16 cellular contexts compared by ENCODE assay signal in the genomic region with DNA sequence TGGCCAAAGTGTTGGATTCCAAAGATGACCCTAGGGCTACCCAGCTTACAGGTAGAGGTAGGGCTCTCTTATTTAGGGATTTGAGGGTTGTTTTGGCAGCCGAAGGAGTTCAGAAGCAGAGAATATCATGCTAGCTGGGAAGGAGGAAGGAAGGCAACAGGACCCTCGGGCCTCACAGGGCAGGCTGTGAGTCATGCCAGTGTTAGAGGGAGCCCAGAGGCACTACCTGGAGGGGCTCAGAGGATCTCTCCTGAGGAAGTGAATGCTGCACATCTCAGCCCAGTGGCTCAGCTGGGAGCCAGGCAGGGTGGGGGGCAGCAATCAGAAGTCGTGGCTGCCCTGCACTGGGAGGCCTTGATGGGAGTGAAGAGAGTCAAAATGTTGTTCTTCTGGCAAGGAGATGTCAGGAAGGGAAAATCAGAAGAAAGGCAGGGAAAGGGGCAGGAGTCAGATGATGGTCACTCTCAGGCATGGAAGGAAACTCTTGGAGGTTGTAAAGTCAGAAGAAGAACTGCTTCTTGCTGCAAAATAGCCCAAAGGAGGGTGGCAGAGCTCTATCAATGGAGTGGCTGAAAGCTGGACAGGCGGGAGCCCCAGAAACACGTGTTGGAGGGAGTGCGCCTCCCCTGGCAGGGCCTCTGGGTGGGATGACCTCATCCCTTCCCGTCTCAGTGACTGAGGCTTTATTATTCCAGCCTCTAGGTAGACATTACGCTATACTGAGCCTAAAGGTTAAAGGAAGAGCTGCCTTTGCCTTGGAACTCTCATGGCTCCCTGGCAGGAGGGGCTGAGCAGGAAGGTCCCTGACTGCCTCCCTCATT.
DNase-seq lines count a peak whose midpoint lies in the region; ATAC-seq, FAIRE-seq and TF ChIP-seq lines count a peak whose summit lies in the region.
"Had no signal": no experiment of that assay in that cellular context is flagged by ENCODE, and none has a peak within 500 bp of the region (broad histone marks: within the 10 kb centered on the region; RNA-seq: fewer than 3 reads in every experiment).

No MANE protein-coding gene starts in this region.

- no peaks in the 10 kb centered on the region for H3K4me1 ChIP-seq in A549
- no peaks in the 10 kb centered on the region for H3K4me1 ChIP-seq in SK-N-SH (ENCODE audit: control insufficient read depth in 1 of 2, insufficient read depth in 2 of 2, low read depth in 1 of 2, low read length in 1 of 2)
- H3K4me1 ChIP-seq: SJSA1 had no signal

- no peaks in the 10 kb centered on the region for H3K79me2 ChIP-seq in SK-N-SH (ENCODE audit: insufficient read depth)

- 52% methylated on average over 8 of the region's 8 CpGs for WGBS in A549 (ENCODE audit: missing lambda C conversion rate)
- 30% methylated on average over 8 of the region's 8 CpGs for WGBS in SK-N-SH (ENCODE audit: low lambda C conversion rate)

- no peak for TF ChIP-seq CTCF in A549 (IDR thresholded peaks at IDR 0.05)
- TF ChIP-seq CTCF in brain (conservative IDR thresholded peaks at IDR 0.05) = no peak
- TF ChIP-seq CTCF in SK-N-SH (IDR thresholded peaks at IDR 0.05) = no peak
- TF ChIP-seq CTCF in coronary artery (IDR thresholded peaks at IDR 0.05) = no peak

- POLR2A ChIA-PET in A549 (lab: Yijun Ruan, JAX) (interaction anchor here (0.6 kb wide), 1 partner anchor 983 kb away, joined by 5 read pairs; no protein-coding TSS in a partner anchor), HEK293T (lab: Yijun Ruan, JAX) (interaction anchor here (0.7 to 11.7 kb wide), 4 partner anchors 12 to 141 kb away, joined by 3 to 97 read pairs (median 3); a partner anchor contains a TSS), SK-N-SH (lab: Yijun Ruan, JAX) (no interaction called here)

- FAIRE-seq in A549 (lab: Jason Lieb, UNC) = no peak
- FAIRE-seq: astrocyte, colon had no signal

- H3K4me1 Mint-ChIP-seq in brain = peaks cover 33% of the 10 kb centered on the region

- H3K27ac ChIP-seq in A549 (peak overlapping the region; percentile 11 to 50; a peak in 3 of 6 replicates), SK-N-SH (ENCODE audit: low read depth in 2 of 2, low read length in 1 of 2) (no peak overlapping the region), coronary artery (no peak overlapping the region)
- H3K27ac ChIP-seq: SJSA1 had no signal

- TF ChIP-seq POLR2A in A549 (IDR thresholded peaks at IDR 0.05; ENCODE audit: low read length) = no peak

- H3K9me3 Mint-ChIP-seq in brain = peaks cover 0 to 2% (median 0%) of the 10 kb centered on the region in 5 experiments

- CTCF ChIA-PET in A549 (lab: Yijun Ruan, JAX) = interaction anchor here (0.9 to 4.9 kb wide), 7 partner anchors 8 to 203 kb away, joined by 3 to 36 read pairs (median 5); a partner anchor contains a TSS
- CTCF ChIA-PET in HEK293T (lab: Yijun Ruan, JAX) = interaction anchor here (0.7 to 1.2 kb wide), 5 partner anchors 10 to 202 kb away, joined by 3 to 4 read pairs (median 4); no protein-coding TSS in a partner anchor
- CTCF ChIA-PET in SK-N-SH (lab: Yijun Ruan, JAX) = interaction anchor here (0.7 to 3.2 kb wide), 8 partner anchors 8 to 436 kb away, joined by 3 to 20 read pairs (median 10); a partner anchor contains a TSS

- H3K36me3 Mint-ChIP-seq in brain = peaks cover 20% of the 10 kb centered on the region

- no peak overlapping the region for H3K9ac ChIP-seq in SK-N-SH

- no peak overlapping the region for H3K4me3 Mint-ChIP-seq in brain

- no peaks in the 10 kb centered on the region for H4K20me1 ChIP-seq in SK-N-SH (ENCODE audit: insufficient read depth)

- no peak overlapping the region for H2AFZ ChIP-seq in SK-N-SH (ENCODE audit: low read depth)

- H3K4me2 ChIP-seq in A549 = no peak overlapping the region
- no peak overlapping the region for H3K4me2 ChIP-seq in SK-N-SH

- TF ChIP-seq EP300 in A549 (IDR thresholded peaks at IDR 0.05) (no peak), SK-N-SH (IDR thresholded peaks at IDR 0.05; ENCODE audit: borderline replicate concordance in 1 of 2, low read depth in 1 of 2, low read length in 1 of 2) (no peak)

- peak in 1 of 2 experiments; percentile 32; a peak in 1 of 6 replicates for ATAC-seq in A549
- no peak for ATAC-seq in GM19328 (IDR thresholded peaks at IDR 0.05; ENCODE audit: unreplicated experiment)
- ATAC-seq: stimulated activated naive CD8-positive, alpha-beta T cell treated with anti-CD3 and anti-CD28 coated beads, Interleukin-15, Interleukin-2, amounts not matched to agents 100 U/mL and 50 U/mL, for 24 hours had no signal

- H3K4me3 ChIP-seq in A549 = no peak overlapping the region
- no peak overlapping the region for H3K4me3 ChIP-seq in SK-N-SH (ENCODE audit: low read depth in 2 of 2, low read length in 1 of 2)
- H3K4me3 ChIP-seq in coronary artery = no peak overlapping the region
- H3K4me3 ChIP-seq: SJSA1 had no signal

- TF ChIP-seq RAD21 in A549 (conservative IDR thresholded peaks at IDR 0.05 in 1 of 2, IDR thresholded peaks at IDR 0.05 in 1 of 2) (no peak), SK-N-SH (IDR thresholded peaks at IDR 0.05; ENCODE audit: low read length) (no peak)

- H3K9me3 ChIP-seq in A549 (no peaks in the 10 kb centered on the region), SK-N-SH (no peaks in the 10 kb centered on the region)
- H3K9me3 ChIP-seq: SJSA1 had no signal

- no peaks in the 10 kb centered on the region; the same call in 1 of the 2 replicates for H3K27me3 ChIP-seq in SK-N-SH (ENCODE audit: insufficient read depth)
- H3K27me3 ChIP-seq: SJSA1 had no signal

- H3K27ac Mint-ChIP-seq in brain = peak overlapping the region in 3 of 5 experiments; percentile 19 to 70 (median 21)

- DNase-seq in A549 (ENCODE audit: low read depth in 1 of 2, low spot score in 1 of 2) (no peak), HEK293T (ENCODE audit: extremely low spot score) (no peak), medulla oblongata (ENCODE audit: extremely low spot score) (peak; percentile 54), SK-N-SH (no peak), coronary artery (ENCODE audit: low spot score) (no peak), NCI-H2029 (lab: John Stamatoyannopoulos, UW) (no peak)
- DNase-seq: activated CD4-positive, alpha-beta T cell treated with anti-CD3 and anti-CD28 coated beads for 4 hours; activated naive CD4-positive, alpha-beta T cell; islet precursor cell; NCI-H2029 treated with DMSO at 0.1 percent for 48 hours; stimulated activated naive CD8-positive, alpha-beta T cell treated with anti-CD3 and anti-CD28 coated beads, Interleukin-15, Interleukin-2, amounts not matched to agents 100 U/mL and 50 U/mL, for 24 hours had no signal

- no peaks in the 10 kb centered on the region for H3K36me3 ChIP-seq in SK-N-SH (replicated peaks in 1 of 2; ENCODE audit: control insufficient read depth in 1 of 2, insufficient read depth in 2 of 2, low read length in 1 of 2)
- H3K36me3 ChIP-seq: SJSA1 had no signal

- H3F3A ChIP-seq in SK-N-SH (replicated peaks; ENCODE audit: insufficient read depth) = no peaks in the 10 kb centered on the region

- no peaks in the 10 kb centered on the region for H3K9me2 ChIP-seq in SK-N-SH

- H3K27me3 Mint-ChIP-seq in brain = peaks cover 3% of the 10 kb centered on the region

TF ChIP-seq in A549, 52 proteins besides CTCF, POLR2A, EP300 and RAD21:
- TF ChIP-seq CHD2 (IDR thresholded peaks at IDR 0.05; ENCODE audit: low read length, partially characterized antibody) (no peak), SMC3 (IDR thresholded peaks at IDR 0.05) (no peak), JUNB (IDR thresholded peaks at IDR 0.05) (no peak), FOXS1 (CRISPR knock-in tag; IDR thresholded peaks at IDR 0.05) (no peak), ZNF302 (CRISPR knock-in tag; IDR thresholded peaks at IDR 0.05) (no peak), NFE2L2 (conservative IDR thresholded peaks at IDR 0.05; ENCODE audit: low read length) (no peak)
TF ChIP-seq in A549: peak in this region for 0.

TF ChIP-seq in HEK293T, 16 proteins besides CTCF, POLR2A, EP300 and RAD21:
- TF ChIP-seq L3MBTL2 (conservative IDR thresholded peaks at IDR 0.05) (0 out of 2 replicates have a peak, but pooled peaks have one; percentile 27), NFRKB (IDR thresholded peaks at IDR 0.05) (no peak)

TF ChIP-seq in SK-N-SH, 30 proteins besides CTCF, POLR2A, EP300 and RAD21 (continues in another document):
- TF ChIP-seq, protein P1, sequence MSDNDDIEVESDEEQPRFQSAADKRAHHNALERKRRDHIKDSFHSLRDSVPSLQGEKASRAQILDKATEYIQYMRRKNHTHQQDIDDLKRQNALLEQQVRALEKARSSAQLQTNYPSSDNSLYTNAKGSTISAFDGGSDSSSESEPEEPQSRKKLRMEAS (IDR thresholded peaks at IDR 0.05; ENCODE audit: low read depth) = no peak
- TF ChIP-seq, protein P2, sequence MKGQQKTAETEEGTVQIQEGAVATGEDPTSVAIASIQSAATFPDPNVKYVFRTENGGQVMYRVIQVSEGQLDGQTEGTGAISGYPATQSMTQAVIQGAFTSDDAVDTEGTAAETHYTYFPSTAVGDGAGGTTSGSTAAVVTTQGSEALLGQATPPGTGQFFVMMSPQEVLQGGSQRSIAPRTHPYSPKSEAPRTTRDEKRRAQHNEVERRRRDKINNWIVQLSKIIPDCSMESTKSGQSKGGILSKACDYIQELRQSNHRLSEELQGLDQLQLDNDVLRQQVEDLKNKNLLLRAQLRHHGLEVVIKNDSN (IDR thresholded peaks at IDR 0.05; ENCODE audit: borderline replicate concordance, low read depth) = no peak
- TF ChIP-seq RFX5 (IDR thresholded peaks at IDR 0.05; ENCODE audit: low read length) (no peak), SIN3A (IDR thresholded peaks at IDR 0.05; ENCODE audit: borderline replicate concordance, low read depth, low read length) (no peak), MXI1 (IDR thresholded peaks at IDR 0.05; ENCODE audit: low read depth, low read length) (no peak), CHD2 (IDR thresholded peaks at IDR 0.05; ENCODE audit: low read length, partially characterized antibody) (no peak), FOSL2 (IDR thresholded peaks at IDR 0.05; ENCODE audit: borderline replicate concordance, low read depth) (no peak), RXRA (IDR thresholded peaks at IDR 0.05; ENCODE audit: borderline replicate concordance, low read depth) (no peak), JUND (IDR thresholded peaks at IDR 0.05) (no peak)
- TF ChIP-seq, protein P3, sequence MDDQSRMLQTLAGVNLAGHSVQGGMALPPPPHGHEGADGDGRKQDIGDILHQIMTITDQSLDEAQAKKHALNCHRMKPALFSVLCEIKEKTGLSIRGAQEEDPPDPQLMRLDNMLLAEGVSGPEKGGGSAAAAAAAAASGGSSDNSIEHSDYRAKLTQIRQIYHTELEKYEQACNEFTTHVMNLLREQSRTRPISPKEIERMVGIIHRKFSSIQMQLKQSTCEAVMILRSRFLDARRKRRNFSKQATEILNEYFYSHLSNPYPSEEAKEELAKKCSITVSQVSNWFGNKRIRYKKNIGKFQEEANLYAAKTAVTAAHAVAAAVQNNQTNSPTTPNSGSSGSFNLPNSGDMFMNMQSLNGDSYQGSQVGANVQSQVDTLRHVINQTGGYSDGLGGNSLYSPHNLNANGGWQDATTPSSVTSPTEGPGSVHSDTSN (IDR thresholded peaks at IDR 0.05) = no peak

Comparison
In these comparisons a context has a peak if more than half of its experiments do, and no peak if none do; other contexts are left out.
1. H3K27ac ChIP-seq: peak in A549 (2 of 2); none in SK-N-SH (0 of 2) and coronary artery (0 of 2).